Comparison of ENCODE assay signal across 1 cellular context in the genomic region with DNA sequence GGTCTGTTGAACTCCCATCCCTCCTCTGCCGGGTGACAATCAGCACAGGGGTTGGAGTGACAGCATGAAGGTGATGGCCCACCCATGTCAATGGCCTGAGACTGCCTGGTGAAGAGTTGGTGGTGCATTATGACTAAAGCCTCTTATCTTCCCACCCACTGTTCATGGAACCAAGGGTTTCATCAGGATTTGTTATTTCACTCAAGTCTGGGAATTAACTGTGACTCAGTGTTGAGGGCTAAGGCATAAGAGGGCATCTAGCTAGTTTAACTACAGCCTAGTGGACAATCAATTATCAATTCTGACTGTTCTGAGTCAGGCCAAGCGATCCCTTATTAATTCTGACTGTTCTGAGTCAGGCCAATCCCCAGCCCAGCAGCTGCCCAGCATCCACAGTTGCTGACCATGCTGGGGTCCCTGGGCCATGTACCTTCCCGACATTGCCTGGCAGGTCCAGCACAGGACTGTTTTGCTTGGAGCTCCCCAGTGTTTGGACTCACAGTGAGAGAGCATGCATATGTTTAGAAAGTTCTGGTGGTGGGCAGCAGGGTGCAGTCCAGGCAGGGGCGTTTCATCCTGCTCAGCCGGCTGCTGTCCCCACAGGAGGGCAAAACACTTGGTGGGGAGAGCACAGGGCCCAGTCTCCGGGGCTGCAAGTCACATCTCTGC.
A peak's percentile ranks its signal among the peaks of the same experiment; 100 is the strongest.
TF ChIP-seq lines count a peak whose summit lies in the region.

No MANE protein-coding gene starts in this region.

TF ChIP-seq in GM12878, 131 proteins besides CTCF, POLR2A, EP300 and RAD21:
- TF ChIP-seq, protein P1, sequence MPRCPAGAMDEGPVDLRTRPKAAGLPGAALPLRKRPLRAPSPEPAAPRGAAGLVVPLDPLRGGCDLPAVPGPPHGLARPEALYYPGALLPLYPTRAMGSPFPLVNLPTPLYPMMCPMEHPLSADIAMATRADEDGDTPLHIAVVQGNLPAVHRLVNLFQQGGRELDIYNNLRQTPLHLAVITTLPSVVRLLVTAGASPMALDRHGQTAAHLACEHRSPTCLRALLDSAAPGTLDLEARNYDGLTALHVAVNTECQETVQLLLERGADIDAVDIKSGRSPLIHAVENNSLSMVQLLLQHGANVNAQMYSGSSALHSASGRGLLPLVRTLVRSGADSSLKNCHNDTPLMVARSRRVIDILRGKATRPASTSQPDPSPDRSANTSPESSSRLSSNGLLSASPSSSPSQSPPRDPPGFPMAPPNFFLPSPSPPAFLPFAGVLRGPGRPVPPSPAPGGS (IDR thresholded peaks at IDR 0.05; ENCODE audit: borderline replicate concordance, insufficient read depth, low read depth, low read length, poor library complexity, severe bottlenecking) = peak; percentile 37
- TF ChIP-seq, protein P2, sequence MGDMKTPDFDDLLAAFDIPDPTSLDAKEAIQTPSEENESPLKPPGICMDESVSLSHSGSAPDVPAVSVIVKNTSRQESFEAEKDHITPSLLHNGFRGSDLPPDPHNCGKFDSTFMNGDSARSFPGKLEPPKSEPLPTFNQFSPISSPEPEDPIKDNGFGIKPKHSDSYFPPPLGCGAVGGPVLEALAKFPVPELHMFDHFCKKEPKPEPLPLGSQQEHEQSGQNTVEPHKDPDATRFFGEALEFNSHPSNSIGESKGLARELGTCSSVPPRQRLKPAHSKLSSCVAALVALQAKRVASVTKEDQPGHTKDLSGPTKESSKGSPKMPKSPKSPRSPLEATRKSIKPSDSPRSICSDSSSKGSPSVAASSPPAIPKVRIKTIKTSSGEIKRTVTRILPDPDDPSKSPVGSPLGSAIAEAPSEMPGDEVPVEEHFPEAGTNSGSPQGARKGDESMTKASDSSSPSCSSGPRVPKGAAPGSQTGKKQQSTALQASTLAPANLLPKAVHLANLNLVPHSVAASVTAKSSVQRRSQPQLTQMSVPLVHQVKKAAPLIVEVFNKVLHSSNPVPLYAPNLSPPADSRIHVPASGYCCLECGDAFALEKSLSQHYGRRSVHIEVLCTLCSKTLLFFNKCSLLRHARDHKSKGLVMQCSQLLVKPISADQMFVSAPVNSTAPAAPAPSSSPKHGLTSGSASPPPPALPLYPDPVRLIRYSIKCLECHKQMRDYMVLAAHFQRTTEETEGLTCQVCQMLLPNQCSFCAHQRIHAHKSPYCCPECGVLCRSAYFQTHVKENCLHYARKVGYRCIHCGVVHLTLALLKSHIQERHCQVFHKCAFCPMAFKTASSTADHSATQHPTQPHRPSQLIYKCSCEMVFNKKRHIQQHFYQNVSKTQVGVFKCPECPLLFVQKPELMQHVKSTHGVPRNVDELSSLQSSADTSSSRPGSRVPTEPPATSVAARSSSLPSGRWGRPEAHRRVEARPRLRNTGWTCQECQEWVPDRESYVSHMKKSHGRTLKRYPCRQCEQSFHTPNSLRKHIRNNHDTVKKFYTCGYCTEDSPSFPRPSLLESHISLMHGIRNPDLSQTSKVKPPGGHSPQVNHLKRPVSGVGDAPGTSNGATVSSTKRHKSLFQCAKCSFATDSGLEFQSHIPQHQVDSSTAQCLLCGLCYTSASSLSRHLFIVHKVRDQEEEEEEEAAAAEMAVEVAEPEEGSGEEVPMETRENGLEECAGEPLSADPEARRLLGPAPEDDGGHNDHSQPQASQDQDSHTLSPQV (IDR thresholded peaks at IDR 0.05) = no peak
